In genomic region chr2:174827371-174828369, GRCh38 we compare ENCODE assay signal across 13 cellular contexts.
A peak's percentile ranks its signal among the peaks of the same experiment; 100 is the strongest.
DNase-seq lines count a peak whose midpoint lies in the region; ATAC-seq, FAIRE-seq and TF ChIP-seq lines count a peak whose summit lies in the region.
"Had no signal": no experiment of that assay in that cellular context is flagged by ENCODE, and none has a peak within 500 bp of the region (broad histone marks: within the 10 kb centered on the region; RNA-seq: fewer than 3 reads in every experiment).

No MANE protein-coding gene starts in this region.

- H2AFZ ChIP-seq in astrocyte (ENCODE audit: low read depth, low read length) (peak overlapping the region; percentile 62), parathyroid adenoma (peak overlapping the region; percentile 76)

- H3K27me3 ChIP-seq in astrocyte (ENCODE audit: insufficient read depth, low read length) (no peaks in the 10 kb centered on the region), heart right ventricle (no peaks in the 10 kb centered on the region), parathyroid adenoma (ENCODE audit: control insufficient read depth, insufficient read depth, low read length) (no peaks in the 10 kb centered on the region)
- H3K27me3 ChIP-seq: brain microvascular endothelial cell had no signal

- H3K4me3 ChIP-seq in astrocyte (ENCODE audit: insufficient read depth, low read depth, low read length) = no peak overlapping the region
- no peak overlapping the region for H3K4me3 ChIP-seq in heart right ventricle
- no peak overlapping the region for H3K4me3 ChIP-seq in parathyroid adenoma (ENCODE audit: low read depth, low read length)

- TF ChIP-seq CTCF in astrocyte (IDR thresholded peaks at IDR 0.05; ENCODE audit: insufficient read depth, low read depth, low read length) (no peak), heart right ventricle (IDR thresholded peaks at IDR 0.05) (no peak), parathyroid adenoma (IDR thresholded peaks at IDR 0.05) (no peak)

- H3K9ac ChIP-seq in astrocyte (ENCODE audit: low read length) = peak overlapping the region; percentile 6
- no peak overlapping the region for H3K9ac ChIP-seq in parathyroid adenoma

- no peaks in the 10 kb centered on the region for H3K9me3 Mint-ChIP-seq in astrocyte (ENCODE audit: unreplicated experiment)

- in situ Hi-C loops in G401 (cut with HindIII; ENCODE audit: low sequenced_read_pairs) = no loop called here

- peak overlapping the region; percentile 11 for H3K4me3 Mint-ChIP-seq in astrocyte (ENCODE audit: unreplicated experiment)
- H3K4me3 Mint-ChIP-seq: B cell had no signal

- H3K36me3 Mint-ChIP-seq in astrocyte (ENCODE audit: low read depth, unreplicated experiment) = no peaks in the 10 kb centered on the region

- DNase-seq in G401 (ENCODE audit: low spot score) (peak; percentile 19), astrocyte (ENCODE audit: low read depth) (peak; percentile 51), heart right ventricle (peak in 1 of 2 donors; percentile 18), NCI-H146 (lab: John Stamatoyannopoulos, UW) (no peak), NCI-H128 (lab: John Stamatoyannopoulos, UW; ENCODE audit: unreplicated experiment) (no peak), A172 (ENCODE audit: low spot score) (no peak)
- DNase-seq: brain microvascular endothelial cell; NCI-H524; posterior cingulate gyrus; stimulated activated CD8-positive, alpha-beta memory T cell treated with anti-CD3 and anti-CD28 coated beads, Interleukin-4, amount 100 ng/mL, for 48 hours had no signal

- H3K4me2 ChIP-seq in astrocyte (ENCODE audit: low read length) (peak overlapping the region; percentile 64), parathyroid adenoma (ENCODE audit: low read length) (no peak overlapping the region)

- H3K27ac Mint-ChIP-seq in astrocyte (ENCODE audit: unreplicated experiment) = peak overlapping the region; percentile 91
- H3K27ac Mint-ChIP-seq: B cell had no signal

- H3K27ac ChIP-seq in astrocyte (ENCODE audit: low read depth, low read length) (peak overlapping the region; percentile 0), heart right ventricle (peak overlapping the region; percentile 2 to 84 (median 45)), parathyroid adenoma (peak overlapping the region; percentile 81)
- H3K27ac ChIP-seq: brain microvascular endothelial cell had no signal

- intact Hi-C loops in heart right ventricle (cut with DNase I) = no loop called here

- ATAC-seq in heart right ventricle (peak; percentile 43 to 77 (median 70)), GM21528 (IDR thresholded peaks at IDR 0.05; ENCODE audit: low FRiP score, unreplicated experiment) (no peak)

- no peaks in the 10 kb centered on the region for H3K9me3 ChIP-seq in astrocyte (ENCODE audit: insufficient read depth, low read depth, low read length)
- no peaks in the 10 kb centered on the region for H3K9me3 ChIP-seq in heart right ventricle
- H3K9me3 ChIP-seq in parathyroid adenoma (ENCODE audit: control insufficient read depth, low read length) = no peaks in the 10 kb centered on the region

- no peaks in the 10 kb centered on the region for H3K36me3 ChIP-seq in astrocyte (ENCODE audit: insufficient read depth, low read length)
- H3K36me3 ChIP-seq in heart right ventricle = peaks cover 0 to 2% (median 0%) of the 10 kb centered on the region in 9 donors
- no peaks in the 10 kb centered on the region for H3K36me3 ChIP-seq in parathyroid adenoma (ENCODE audit: control insufficient read depth, insufficient read depth, low read length)
- H3K36me3 ChIP-seq: brain microvascular endothelial cell had no signal

- H3K79me2 ChIP-seq in astrocyte (ENCODE audit: insufficient read depth, low read length) = no peaks in the 10 kb centered on the region
- no peaks in the 10 kb centered on the region for H3K79me2 ChIP-seq in parathyroid adenoma

- FAIRE-seq in astrocyte (lab: Jason Lieb, UNC) = peak; percentile 47

- H3K4me1 Mint-ChIP-seq in astrocyte (ENCODE audit: low read depth, unreplicated experiment) = peaks cover 22% of the 10 kb centered on the region
- H3K4me1 Mint-ChIP-seq: B cell had no signal

- H3K27me3 Mint-ChIP-seq in astrocyte (ENCODE audit: low read depth, unreplicated experiment) = no peaks in the 10 kb centered on the region

- no peaks in the 10 kb centered on the region for H4K20me1 ChIP-seq in astrocyte (ENCODE audit: insufficient read depth, low read length)

- H3K4me1 ChIP-seq in astrocyte (ENCODE audit: insufficient read depth, low read length) (peaks cover 4% of the 10 kb centered on the region), heart right ventricle (peaks cover 4 to 61% (median 42%) of the 10 kb centered on the region in 9 donors), parathyroid adenoma (peaks cover 25% of the 10 kb centered on the region)

- WGBS in heart right ventricle, 2 donors = 48 to 49% methylated on average over 9 of the region's 9 CpGs

Comparison
In these comparisons a context has a peak if more than half of its experiments do, and no peak if none do; other contexts are left out.
1. DNase-seq: peak in G401 (single experiment) and astrocyte (single experiment); none in NCI-H146 (single experiment), NCI-H128 (single experiment) and A172 (single experiment).
2. H3K27ac ChIP-seq: peak in every context shown above with its lines; median percentile 81 in parathyroid adenoma; 45 in heart right ventricle; 0 in astrocyte.